17 cellular contexts compared by ENCODE assay signal in genomic region chr22:48592488-48592887, GRCh38.
"Had no signal": no experiment of that assay in that cellular context is flagged by ENCODE, and none has a peak within 500 bp of the region (broad histone marks: within the 10 kb centered on the region; RNA-seq: fewer than 3 reads in every experiment).

No MANE protein-coding gene starts in this region.

- H3K36me3 ChIP-seq: SJCRH30 had no signal

- H3K9me3 ChIP-seq: SJCRH30 had no signal

- H3K4me3 ChIP-seq: SJCRH30 had no signal

- DNase-seq: IMR-90, Karpas-422, KG1, MM.1S, NCI-H1092 treated with DMSO at 0.1 percent for 48 hours, NCI-H1436, NCI-H187, NCI-H2029 treated with DMSO at 0.1 percent for 48 hours, NCI-H2171 treated with DMSO at 0.1 percent for 48 hours, NCI-H2227 treated with DMSO at 0.1 percent for 48 hours, NCI-H524 treated with DMSO at 0.1 percent for 48 hours, NCI-H69, NCI-H774, SHP77 treated with DMSO at 0.1 percent for 48 hours, SJCRH30, T-helper 1 cell had no signal

- H3K27ac ChIP-seq: RWPE1, SJCRH30 had no signal
